In the genomic region with DNA sequence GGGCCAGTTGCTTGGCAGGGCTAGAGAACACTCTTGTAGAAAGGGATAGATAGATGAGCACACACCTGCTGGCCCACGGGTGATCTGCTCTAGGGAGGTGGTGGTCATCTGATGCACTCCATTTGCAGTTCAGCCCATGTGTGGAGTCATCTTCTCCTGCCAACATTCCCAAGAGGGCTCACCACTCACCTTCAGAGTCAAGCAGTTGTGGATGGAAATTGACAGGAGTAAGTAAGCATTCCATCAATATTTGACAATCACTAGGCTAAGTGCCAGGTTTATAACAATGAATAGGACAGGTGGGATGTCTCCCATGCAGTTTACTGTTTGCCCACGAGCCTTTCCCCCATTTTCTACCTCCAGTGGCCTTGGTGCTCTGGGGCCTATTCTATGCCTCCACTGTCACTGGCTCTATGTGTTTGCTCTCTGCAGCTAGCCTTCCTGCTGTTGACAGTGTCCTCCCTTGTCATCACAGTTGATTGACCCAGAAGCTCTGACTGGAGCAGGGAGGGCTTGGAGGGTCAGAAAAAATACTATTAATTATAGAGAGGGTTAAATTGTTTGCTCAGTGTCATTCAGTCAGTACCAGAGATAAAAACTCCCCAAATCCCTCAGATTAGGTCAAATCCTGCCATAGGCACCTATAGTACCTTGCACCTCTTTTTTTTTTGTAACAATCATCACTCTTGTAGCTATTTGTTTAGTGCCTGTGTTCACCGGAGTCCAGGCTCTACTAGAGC, we compare ENCODE assay signal across 1 cellular context.
TF ChIP-seq lines count a peak whose summit lies in the region.

No MANE protein-coding gene starts in this region.

TF ChIP-seq in HepG2, 621 proteins besides CTCF, POLR2A, EP300 and RAD21 (continued from another document and continues in another):
- no peak for TF ChIP-seq ZNF296 (CRISPR knock-in tag; conservative IDR thresholded peaks at IDR 0.05)
- peak; percentile 71; the same call in 1 of the 2 replicates for TF ChIP-seq MIER3 (CRISPR knock-in tag; IDR thresholded peaks at IDR 0.05; ENCODE audit: borderline replicate concordance)
- TF ChIP-seq GMEB1 (CRISPR knock-in tag; IDR thresholded peaks at IDR 0.05; ENCODE audit: borderline replicate concordance), result peak; percentile 28; the same call in 1 of the 2 replicates
- TF ChIP-seq ARID2 (CRISPR knock-in tag; IDR thresholded peaks at IDR 0.05; ENCODE audit: borderline replicate concordance), result no peak
- no peak for TF ChIP-seq MXD1 (CRISPR knock-in tag; IDR thresholded peaks at IDR 0.05)
- TF ChIP-seq KDM3A (CRISPR knock-in tag; IDR thresholded peaks at IDR 0.05; ENCODE audit: low read depth), result peak; percentile 51; the same call in 1 of the 2 replicates
- TF ChIP-seq ISX (CRISPR knock-in tag; conservative IDR thresholded peaks at IDR 0.05), result no peak
- TF ChIP-seq ONECUT2 (CRISPR knock-in tag; IDR thresholded peaks at IDR 0.05), result peak; percentile 55; the same call in 1 of the 2 replicates
- no peak for TF ChIP-seq NR1H2 (CRISPR knock-in tag; IDR thresholded peaks at IDR 0.05; ENCODE audit: borderline replicate concordance, low read depth)
- no peak for TF ChIP-seq DNMT1 (CRISPR knock-in tag; IDR thresholded peaks at IDR 0.05)
- TF ChIP-seq PTBP1 (IDR thresholded peaks at IDR 0.05; ENCODE audit: low read depth, low read length, poor library complexity, severe bottlenecking), result no peak
- TF ChIP-seq NCOA2 (CRISPR knock-in tag; IDR thresholded peaks at IDR 0.05), result peak; percentile 80
- no peak for TF ChIP-seq NBN (conservative IDR thresholded peaks at IDR 0.05)
- no peak for TF ChIP-seq ZNF441 (CRISPR knock-in tag; IDR thresholded peaks at IDR 0.05; ENCODE audit: borderline replicate concordance)
- no peak for TF ChIP-seq SCMH1 (CRISPR knock-in tag; IDR thresholded peaks at IDR 0.05; ENCODE audit: borderline replicate concordance)
- TF ChIP-seq, protein P1, sequence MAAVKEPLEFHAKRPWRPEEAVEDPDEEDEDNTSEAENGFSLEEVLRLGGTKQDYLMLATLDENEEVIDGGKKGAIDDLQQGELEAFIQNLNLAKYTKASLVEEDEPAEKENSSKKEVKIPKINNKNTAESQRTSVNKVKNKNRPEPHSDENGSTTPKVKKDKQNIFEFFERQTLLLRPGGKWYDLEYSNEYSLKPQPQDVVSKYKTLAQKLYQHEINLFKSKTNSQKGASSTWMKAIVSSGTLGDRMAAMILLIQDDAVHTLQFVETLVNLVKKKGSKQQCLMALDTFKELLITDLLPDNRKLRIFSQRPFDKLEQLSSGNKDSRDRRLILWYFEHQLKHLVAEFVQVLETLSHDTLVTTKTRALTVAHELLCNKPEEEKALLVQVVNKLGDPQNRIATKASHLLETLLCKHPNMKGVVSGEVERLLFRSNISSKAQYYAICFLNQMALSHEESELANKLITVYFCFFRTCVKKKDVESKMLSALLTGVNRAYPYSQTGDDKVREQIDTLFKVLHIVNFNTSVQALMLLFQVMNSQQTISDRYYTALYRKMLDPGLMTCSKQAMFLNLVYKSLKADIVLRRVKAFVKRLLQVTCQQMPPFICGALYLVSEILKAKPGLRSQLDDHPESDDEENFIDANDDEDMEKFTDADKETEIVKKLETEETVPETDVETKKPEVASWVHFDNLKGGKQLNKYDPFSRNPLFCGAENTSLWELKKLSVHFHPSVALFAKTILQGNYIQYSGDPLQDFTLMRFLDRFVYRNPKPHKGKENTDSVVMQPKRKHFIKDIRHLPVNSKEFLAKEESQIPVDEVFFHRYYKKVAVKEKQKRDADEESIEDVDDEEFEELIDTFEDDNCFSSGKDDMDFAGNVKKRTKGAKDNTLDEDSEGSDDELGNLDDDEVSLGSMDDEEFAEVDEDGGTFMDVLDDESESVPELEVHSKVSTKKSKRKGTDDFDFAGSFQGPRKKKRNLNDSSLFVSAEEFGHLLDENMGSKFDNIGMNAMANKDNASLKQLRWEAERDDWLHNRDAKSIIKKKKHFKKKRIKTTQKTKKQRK (IDR thresholded peaks at IDR 0.05; ENCODE audit: low read length), result no peak
- no peak for TF ChIP-seq ZNF629 (CRISPR knock-in tag; conservative IDR thresholded peaks at IDR 0.05)
- peak; percentile 49; the same call in 1 of the 2 replicates for TF ChIP-seq GATA4 (IDR thresholded peaks at IDR 0.05; ENCODE audit: borderline replicate concordance, low read depth)
- no peak for TF ChIP-seq IRF2 (CRISPR knock-in tag; IDR thresholded peaks at IDR 0.05)
- 0 out of 2 replicates have a peak, but pooled peaks have one; percentile 36 for TF ChIP-seq ZNF709 (CRISPR knock-in tag; IDR thresholded peaks at IDR 0.05)
- TF ChIP-seq ZNF180 (CRISPR knock-in tag; IDR thresholded peaks at IDR 0.05; ENCODE audit: borderline replicate concordance, low read depth), result no peak
- TF ChIP-seq FOXA1 (IDR thresholded peaks at IDR 0.05), result 0 out of 2 replicates have a peak, but pooled peaks have one; percentile 26
- TF ChIP-seq FOXA1 (CRISPR knock-in tag; IDR thresholded peaks at IDR 0.05), result peak; percentile 91
- TF ChIP-seq MIER2 (CRISPR knock-in tag; IDR thresholded peaks at IDR 0.05), result 0 out of 2 replicates have a peak, but pooled peaks have one; percentile 41
- TF ChIP-seq HOXD1 (CRISPR knock-in tag; IDR thresholded peaks at IDR 0.05), result peak; percentile 79; the same call in 1 of the 2 replicates
- peak; percentile 69 for TF ChIP-seq ZNF781 (CRISPR knock-in tag; IDR thresholded peaks at IDR 0.05; ENCODE audit: borderline replicate concordance, not compliant biosample characterization)
- TF ChIP-seq MIXL1 (CRISPR knock-in tag; IDR thresholded peaks at IDR 0.05), result peak; percentile 80
- 0 out of 2 replicates have a peak, but pooled peaks have one; percentile 34 for TF ChIP-seq ZNF670 (CRISPR knock-in tag; IDR thresholded peaks at IDR 0.05; ENCODE audit: borderline replicate concordance)
- no peak; the same call in 1 of the 2 replicates for TF ChIP-seq ZNF816 (CRISPR knock-in tag; IDR thresholded peaks at IDR 0.05; ENCODE audit: borderline replicate concordance)
- TF ChIP-seq TBX3 (IDR thresholded peaks at IDR 0.05; ENCODE audit: borderline replicate concordance), result no peak
- no peak for TF ChIP-seq ZNF660 (CRISPR knock-in tag; IDR thresholded peaks at IDR 0.05; ENCODE audit: borderline replicate concordance, low read depth)
- TF ChIP-seq, protein P2, sequence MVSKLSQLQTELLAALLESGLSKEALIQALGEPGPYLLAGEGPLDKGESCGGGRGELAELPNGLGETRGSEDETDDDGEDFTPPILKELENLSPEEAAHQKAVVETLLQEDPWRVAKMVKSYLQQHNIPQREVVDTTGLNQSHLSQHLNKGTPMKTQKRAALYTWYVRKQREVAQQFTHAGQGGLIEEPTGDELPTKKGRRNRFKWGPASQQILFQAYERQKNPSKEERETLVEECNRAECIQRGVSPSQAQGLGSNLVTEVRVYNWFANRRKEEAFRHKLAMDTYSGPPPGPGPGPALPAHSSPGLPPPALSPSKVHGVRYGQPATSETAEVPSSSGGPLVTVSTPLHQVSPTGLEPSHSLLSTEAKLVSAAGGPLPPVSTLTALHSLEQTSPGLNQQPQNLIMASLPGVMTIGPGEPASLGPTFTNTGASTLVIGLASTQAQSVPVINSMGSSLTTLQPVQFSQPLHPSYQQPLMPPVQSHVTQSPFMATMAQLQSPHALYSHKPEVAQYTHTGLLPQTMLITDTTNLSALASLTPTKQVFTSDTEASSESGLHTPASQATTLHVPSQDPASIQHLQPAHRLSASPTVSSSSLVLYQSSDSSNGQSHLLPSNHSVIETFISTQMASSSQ (IDR thresholded peaks at IDR 0.05; ENCODE audit: low read depth), result peak; percentile 28; the same call in 1 of the 2 replicates
- TF ChIP-seq, protein P2 (CRISPR knock-in tag; IDR thresholded peaks at IDR 0.05; ENCODE audit: borderline replicate concordance), result peak; percentile 55; the same call in 1 of the 2 replicates
- peak; percentile 75; the same call in 1 of the 2 replicates for TF ChIP-seq ZNF430 (CRISPR knock-in tag; IDR thresholded peaks at IDR 0.05)
- TF ChIP-seq ZBTB44 (CRISPR knock-in tag; IDR thresholded peaks at IDR 0.05), result no peak
- TF ChIP-seq ZNF362 (CRISPR knock-in tag; IDR thresholded peaks at IDR 0.05; ENCODE audit: borderline replicate concordance), result peak; percentile 61; the same call in 1 of the 2 replicates
- TF ChIP-seq ETV5 (CRISPR knock-in tag; IDR thresholded peaks at IDR 0.05; ENCODE audit: borderline replicate concordance), result 0 out of 2 replicates have a peak, but pooled peaks have one; percentile 31
- peak; percentile 58; the same call in 1 of the 2 replicates for TF ChIP-seq SPEN (CRISPR knock-in tag; IDR thresholded peaks at IDR 0.05; ENCODE audit: low read depth)
- 0 out of 2 replicates have a peak, but pooled peaks have one; percentile 29 for TF ChIP-seq ZNF556 (CRISPR knock-in tag; IDR thresholded peaks at IDR 0.05; ENCODE audit: borderline replicate concordance)
- TF ChIP-seq ZNF672 (CRISPR knock-in tag; IDR thresholded peaks at IDR 0.05), result no peak
- peak; percentile 88 for TF ChIP-seq PITX1 (CRISPR knock-in tag; IDR thresholded peaks at IDR 0.05)
- TF ChIP-seq CBX5 (CRISPR knock-in tag; IDR thresholded peaks at IDR 0.05; ENCODE audit: borderline replicate concordance), result peak; percentile 38; the same call in 1 of the 2 replicates
- TF ChIP-seq ZNF558 (CRISPR knock-in tag; IDR thresholded peaks at IDR 0.05; ENCODE audit: borderline replicate concordance), result no peak
- TF ChIP-seq ZNF580 (CRISPR knock-in tag; IDR thresholded peaks at IDR 0.05; ENCODE audit: borderline replicate concordance, low read depth), result peak; percentile 42; the same call in 1 of the 2 replicates
- no peak for TF ChIP-seq ZNF782 (CRISPR knock-in tag; IDR thresholded peaks at IDR 0.05; ENCODE audit: borderline replicate concordance)
- peak; percentile 71; the same call in 1 of the 2 replicates for TF ChIP-seq KLF12 (CRISPR knock-in tag; IDR thresholded peaks at IDR 0.05; ENCODE audit: borderline replicate concordance)
- TF ChIP-seq, protein P3, sequence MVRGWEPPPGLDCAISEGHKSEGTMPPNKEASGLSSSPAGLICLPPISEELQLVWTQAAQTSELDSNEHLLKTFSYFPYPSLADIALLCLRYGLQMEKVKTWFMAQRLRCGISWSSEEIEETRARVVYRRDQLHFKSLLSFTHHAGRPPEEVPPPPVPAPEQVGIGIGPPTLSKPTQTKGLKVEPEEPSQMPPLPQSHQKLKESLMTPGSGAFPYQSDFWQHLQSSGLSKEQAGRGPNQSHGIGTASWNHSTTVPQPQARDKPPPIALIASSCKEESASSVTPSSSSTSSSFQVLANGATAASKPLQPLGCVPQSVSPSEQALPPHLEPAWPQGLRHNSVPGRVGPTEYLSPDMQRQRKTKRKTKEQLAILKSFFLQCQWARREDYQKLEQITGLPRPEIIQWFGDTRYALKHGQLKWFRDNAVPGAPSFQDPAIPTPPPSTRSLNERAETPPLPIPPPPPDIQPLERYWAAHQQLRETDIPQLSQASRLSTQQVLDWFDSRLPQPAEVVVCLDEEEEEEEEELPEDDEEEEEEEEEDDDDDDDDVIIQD (CRISPR knock-in tag; IDR thresholded peaks at IDR 0.05; ENCODE audit: low read depth), result peak; percentile 86
- TF ChIP-seq HMG20A (CRISPR knock-in tag; IDR thresholded peaks at IDR 0.05; ENCODE audit: borderline replicate concordance), result peak; percentile 72; the same call in 1 of the 2 replicates
- TF ChIP-seq RELA (CRISPR knock-in tag; IDR thresholded peaks at IDR 0.05), result no peak
- peak; percentile 62 for TF ChIP-seq FOSL2 (CRISPR knock-in tag; IDR thresholded peaks at IDR 0.05)
- TF ChIP-seq ZNF17 (CRISPR knock-in tag; IDR thresholded peaks at IDR 0.05), result no peak
